ENCODE assay signal across 8 cellular contexts in the genomic region with DNA sequence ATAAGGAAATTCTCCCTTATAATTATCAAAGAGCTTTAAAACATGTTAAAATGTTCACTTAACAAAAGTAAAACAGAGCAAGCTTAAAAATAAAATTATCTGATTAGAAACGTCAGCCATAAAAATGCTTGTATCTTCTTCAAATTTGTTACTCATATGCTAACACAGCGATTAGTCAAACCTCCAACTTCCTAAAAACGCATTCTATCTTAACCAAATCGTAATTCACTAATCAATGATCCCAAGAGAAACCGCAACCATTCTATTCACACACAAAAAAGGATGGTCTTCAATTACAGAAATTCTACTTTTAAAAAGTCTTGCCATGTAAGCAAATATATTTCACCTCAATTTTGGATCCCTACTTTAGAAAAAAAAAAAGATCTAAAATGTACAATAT. TPM values are rescaled to one million over a fixed set of nuclear protein-coding genes. Genes with fewer than 3 reads are reported as not detected.
A peak's percentile ranks its signal among the peaks of the same experiment; 100 is the strongest.
DNase-seq lines count a peak whose midpoint lies in the region; TF ChIP-seq lines count a peak whose summit lies in the region.

No MANE protein-coding gene starts in this region.

- H3K27me3 ChIP-seq in adipocyte (replicated peaks; ENCODE audit: control insufficient read depth, insufficient read depth, low read length), result no peaks in the 10 kb centered on the region

- no peaks in the 10 kb centered on the region for H3K9me3 ChIP-seq in adipocyte (ENCODE audit: control insufficient read depth, low read length)

- POLR2A ChIA-PET in AG04449 (lab: Yijun Ruan, JAX), result interaction anchor here (1.6 kb wide), 1 partner anchor 90 kb away, joined by 5 read pairs; no protein-coding TSS in a partner anchor

- no peak for TF ChIP-seq CTCF in AG04449 (IDR thresholded peaks at IDR 0.05; ENCODE audit: insufficient read depth, low read length, missing control alignments)
- no peak for TF ChIP-seq CTCF in mesothelial cell of epicardium (IDR thresholded peaks at IDR 0.05; ENCODE audit: unreplicated experiment)
- TF ChIP-seq CTCF in endothelial cell (IDR thresholded peaks at IDR 0.05; ENCODE audit: unreplicated experiment), result no peak

- CTCF ChIA-PET in AG04449 (lab: Yijun Ruan, JAX), result interaction anchor here (0.9 to 1.7 kb wide), 4 partner anchors 69 to 109 kb away, joined by 3 to 5 read pairs (median 3); no protein-coding TSS in a partner anchor

- H3K4me3 Mint-ChIP-seq in mesothelial cell of epicardium (peak overlapping the region; percentile 97), endothelial cell (ENCODE audit: unreplicated experiment) (no peak overlapping the region)

- H3K36me3 Mint-ChIP-seq in mesothelial cell of epicardium (no peaks in the 10 kb centered on the region), endothelial cell (ENCODE audit: low read depth, unreplicated experiment) (peaks cover 9% of the 10 kb centered on the region)

- no peaks in the 10 kb centered on the region for H3K36me3 ChIP-seq in adipocyte (ENCODE audit: control insufficient read depth, insufficient read depth, low read length, severe bottlenecking)

- H3K4me3 ChIP-seq in AG04449 (ENCODE audit: low read depth, low read length) (peak overlapping the region; percentile 83), adipocyte (ENCODE audit: low read length) (peak overlapping the region; percentile 94)

- H3K27me3 Mint-ChIP-seq in mesothelial cell of epicardium (ENCODE audit: low read depth), result no peaks in the 10 kb centered on the region
- H3K27me3 Mint-ChIP-seq in endothelial cell (ENCODE audit: unreplicated experiment), result peaks cover 1% of the 10 kb centered on the region

- H3K27ac Mint-ChIP-seq in mesothelial cell of epicardium (peak overlapping the region; percentile 5), endothelial cell (ENCODE audit: unreplicated experiment) (no peak overlapping the region)

- H3K4me1 Mint-ChIP-seq in mesothelial cell of epicardium (peaks cover 51% of the 10 kb centered on the region), endothelial cell (ENCODE audit: unreplicated experiment) (peaks cover 29% of the 10 kb centered on the region)

- DNase-seq in AG04449 (ENCODE audit: low read depth, low spot score) (no peak), HT-29 (ENCODE audit: low spot score) (peak; percentile 40), adipocyte (ENCODE audit: low read depth) (peak; percentile 19), mesothelial cell of epicardium (ENCODE audit: low spot score in 2 of 2, unreplicated experiment in 2 of 2) (no peak), NCI-H1105 treated with DMSO at 0.1 percent for 48 hours (lab: John Stamatoyannopoulos, UW) (no peak), endothelial cell (ENCODE audit: low spot score) (no peak)
- DNase-seq in stimulated activated naive CD4-positive, alpha-beta T cell treated with Interleukin-2 at 50 U/mL for 16 hours (lab: John Stamatoyannopoulos, UW), result no peak
- no peak for DNase-seq in stimulated activated CD4-positive, alpha-beta T cell treated with anti-CD3 and anti-CD28 coated beads, Interleukin-1b, Interleukin-23, amount 100 ng/mL, for 48 hours

- peak overlapping the region; percentile 96 for H3K9ac ChIP-seq in adipocyte (ENCODE audit: low read length)

- H3K4me1 ChIP-seq in adipocyte (ENCODE audit: control insufficient read depth, insufficient read depth, low read length), result peaks cover 43% of the 10 kb centered on the region

- H3K9me3 Mint-ChIP-seq in mesothelial cell of epicardium (no peaks in the 10 kb centered on the region), endothelial cell (ENCODE audit: unreplicated experiment) (no peaks in the 10 kb centered on the region)

RNA-seq across cellular contexts. Expression of gene STK17B, which starts 1.9 kb away (rescaled TPM):
- total RNA-seq in HT-29 (2014; rRNA removed; shearing (Covaris generic)), result 17.4 and 19.0 TPM in 2 replicates
- 35.2 to 36.5 TPM (median 35.6 TPM) in 3 replicates for total RNA-seq in mesothelial cell of epicardium
- total RNA-seq in endothelial cell (ENCODE audit: unreplicated experiment), result 7.9 TPM

Comparison
In these comparisons a context has a peak if more than half of its experiments do, and no peak if none do; other contexts are left out.
1. DNase-seq: peak in HT-29 (single experiment) and adipocyte (single experiment); none in AG04449 (single experiment), mesothelial cell of epicardium (0 of 2), NCI-H1105 treated with DMSO at 0.1 percent for 48 hours (single experiment), stimulated activated naive CD4-positive, alpha-beta T cell treated with Interleukin-2 at 50 U/mL for 16 hours (single experiment), endothelial cell (single experiment) and stimulated activated CD4-positive, alpha-beta T cell treated with anti-CD3 and anti-CD28 coated beads, Interleukin-1b, Interleukin-23, amount 100 ng/mL, for 48 hours (single experiment).